Comparison of ENCODE assay signal across 8 cellular contexts in the genomic region with DNA sequence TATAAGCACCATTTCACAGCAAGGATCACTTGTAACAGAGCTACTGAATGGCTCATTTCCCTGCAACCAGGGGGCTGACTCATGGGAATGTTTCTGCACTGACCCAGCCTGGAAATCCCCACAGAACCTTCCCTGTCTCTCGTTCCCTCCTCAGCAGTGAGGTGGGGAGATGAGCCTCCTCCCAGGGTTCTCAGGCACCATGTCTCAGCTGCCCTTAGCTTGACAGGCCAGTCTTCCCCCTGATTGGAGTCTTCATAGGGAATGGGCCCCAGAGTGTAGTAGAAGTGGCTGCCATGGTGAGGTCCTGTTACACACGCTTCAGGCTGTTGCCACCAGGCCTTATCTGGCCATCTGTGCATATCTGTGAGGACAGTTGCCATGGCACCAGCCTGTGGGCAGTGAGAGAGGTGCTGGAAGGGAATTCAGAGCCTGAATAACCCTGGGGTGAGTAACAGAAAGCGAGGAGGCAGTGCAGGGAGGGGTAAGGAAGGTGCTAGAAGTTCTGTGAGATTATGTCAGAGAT.
A peak's percentile ranks its signal among the peaks of the same experiment; 100 is the strongest.
DNase-seq lines count a peak whose midpoint lies in the region; ATAC-seq and TF ChIP-seq lines count a peak whose summit lies in the region.

No MANE protein-coding gene starts in this region.

- ATAC-seq in GM18519 (IDR thresholded peaks at IDR 0.05; ENCODE audit: low FRiP score, unreplicated experiment) = no peak

- peaks cover 10% of the 10 kb centered on the region for H3K9me3 Mint-ChIP-seq in mesothelial cell of epicardium

- no peaks in the 10 kb centered on the region for H3K27me3 Mint-ChIP-seq in mesothelial cell of epicardium (ENCODE audit: low read depth)

- H3K4me1 Mint-ChIP-seq in mesothelial cell of epicardium = peaks cover 46% of the 10 kb centered on the region

- peak; percentile 73 for DNase-seq in SIG-M5 treated with dmso at 0.1 percent for 504 hours (lab: John Stamatoyannopoulos, UW; ENCODE audit: unreplicated experiment)
- DNase-seq in SIG-M5 (lab: John Stamatoyannopoulos, UW) = no peak
- peak; percentile 96 for DNase-seq in HT-29 (ENCODE audit: low spot score)
- DNase-seq in astrocyte of the hippocampus (ENCODE audit: low read depth, low spot score) = peak; percentile 97
- no peak for DNase-seq in mesothelial cell of epicardium (ENCODE audit: low spot score in 2 of 2, unreplicated experiment in 2 of 2)
- DNase-seq in NCI-H2171 treated with DMSO at 0.1 percent for 48 hours (lab: John Stamatoyannopoulos, UW) = no peak
- DNase-seq in NCI-H1694 treated with DMSO at 0.1 percent for 48 hours (lab: John Stamatoyannopoulos, UW) = no peak

- H3K4me3 Mint-ChIP-seq in mesothelial cell of epicardium = no peak overlapping the region

- no peaks in the 10 kb centered on the region for H3K36me3 Mint-ChIP-seq in mesothelial cell of epicardium

- H3K27ac Mint-ChIP-seq in mesothelial cell of epicardium = peak overlapping the region; percentile 64

- no peak for TF ChIP-seq CTCF in mesothelial cell of epicardium (IDR thresholded peaks at IDR 0.05; ENCODE audit: unreplicated experiment)

Comparison
In these comparisons a context has a peak if more than half of its experiments do, and no peak if none do; other contexts are left out.
1. DNase-seq: peak in SIG-M5 treated with dmso at 0.1 percent for 504 hours (single experiment), HT-29 (single experiment) and astrocyte of the hippocampus (single experiment); none in SIG-M5 (single experiment), mesothelial cell of epicardium (0 of 2), NCI-H2171 treated with DMSO at 0.1 percent for 48 hours (single experiment) and NCI-H1694 treated with DMSO at 0.1 percent for 48 hours (single experiment).